In the genomic region with DNA sequence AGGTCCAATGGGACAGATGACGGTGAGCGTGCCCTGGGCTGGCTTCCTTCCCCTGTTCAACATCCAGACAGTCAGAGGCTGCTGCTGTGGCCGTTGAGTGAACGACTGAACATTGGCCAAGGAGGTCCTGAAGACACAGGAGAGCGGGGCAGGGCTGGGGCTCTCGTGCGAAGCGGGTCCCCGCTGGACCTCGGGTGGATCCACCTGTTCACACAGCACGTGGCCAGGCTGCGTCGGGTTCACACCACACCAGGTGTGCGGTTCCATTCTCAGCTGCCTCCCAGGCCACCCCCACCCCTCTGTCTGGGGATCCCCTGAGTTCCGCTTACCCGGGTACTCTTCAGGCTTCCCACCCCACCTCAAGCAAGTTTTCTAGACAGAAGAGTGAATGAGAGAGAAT, we compare ENCODE assay signal across 21 cellular contexts.
DNase-seq lines count a peak whose midpoint lies in the region; TF ChIP-seq lines count a peak whose summit lies in the region.
"Had no signal": no experiment of that assay in that cellular context is flagged by ENCODE, and none has a peak within 500 bp of the region (broad histone marks: within the 10 kb centered on the region; RNA-seq: fewer than 3 reads in every experiment).

No MANE protein-coding gene starts in this region.

- H3K36me3 Mint-ChIP-seq in glutamatergic neuron (ENCODE audit: unreplicated experiment) (peaks cover 6% of the 10 kb centered on the region), nephron progenitor cell (ENCODE audit: low read depth) (no peaks in the 10 kb centered on the region)
- H3K36me3 Mint-ChIP-seq: CD8-positive, alpha-beta T cell had no signal

- no peak for DNase-seq in WERI-Rb-1
- no peak for DNase-seq in glutamatergic neuron
- DNase-seq in nephron progenitor cell: no peak
- peak; percentile 51 for DNase-seq in osteoblast (ENCODE audit: insufficient read length, low spot score, missing footprints)
- DNase-seq in iPS-NIHi11 (ENCODE audit: low spot score): no peak
- DNase-seq in central memory CD4-positive, alpha-beta T cell: no peak
- no peak for DNase-seq in hypothalamus (lab: John Stamatoyannopoulos, UW)
- DNase-seq: AML-193; Caco-2; Calu3; CD4-positive, alpha-beta T cell; CD8-positive, alpha-beta T cell; DND-41; EL; GDM1 had no signal

- H3K9me3 Mint-ChIP-seq in glutamatergic neuron (ENCODE audit: unreplicated experiment): peaks cover 15% of the 10 kb centered on the region
- H3K9me3 Mint-ChIP-seq in nephron progenitor cell: no peaks in the 10 kb centered on the region
- H3K9me3 Mint-ChIP-seq: CD4-positive, alpha-beta T cell; CD8-positive, alpha-beta T cell had no signal

- H3K36me3 ChIP-seq in WERI-Rb-1 (peaks cover 48% of the 10 kb centered on the region), osteoblast (ENCODE audit: insufficient read depth, low read length) (no peaks in the 10 kb centered on the region)
- H3K36me3 ChIP-seq: BLaER1 treated with 17β-estradiol and CSF1 and Interleukin-3, amounts not matched to agents 10 nM and 100 nM had no signal

- H3K4me2 ChIP-seq in osteoblast (ENCODE audit: insufficient read depth, low read length): no peak overlapping the region
- H3K4me2 ChIP-seq: A549; BLaER1 treated with 17β-estradiol and CSF1 and Interleukin-3, amounts not matched to agents 10 nM and 100 nM had no signal

- no peaks in the 10 kb centered on the region for H4K20me1 ChIP-seq in osteoblast (ENCODE audit: insufficient read depth, low read length)

- H3K4me3 ChIP-seq in WERI-Rb-1 (ENCODE audit: low read depth, low read length) (no peak overlapping the region), osteoblast (ENCODE audit: insufficient read depth, low read length) (no peak overlapping the region)
- H3K4me3 ChIP-seq: A549; BLaER1 treated with 17β-estradiol and CSF1 and Interleukin-3, amounts not matched to agents 10 nM and 100 nM; GM12878 had no signal

- H3K27me3 Mint-ChIP-seq in glutamatergic neuron (ENCODE audit: unreplicated experiment) (peaks cover 10% of the 10 kb centered on the region), nephron progenitor cell (ENCODE audit: low read depth, poor library complexity) (peaks cover 3% of the 10 kb centered on the region)

- H3K27me3 ChIP-seq in WERI-Rb-1 (ENCODE audit: insufficient read depth, low read depth, severe bottlenecking) (no peaks in the 10 kb centered on the region), osteoblast (ENCODE audit: insufficient read depth, low read length) (peaks cover 17% of the 10 kb centered on the region)

- H3K27ac Mint-ChIP-seq in glutamatergic neuron (ENCODE audit: unreplicated experiment) (peak overlapping the region; percentile 95), nephron progenitor cell (peak overlapping the region; percentile 72)
- H3K27ac Mint-ChIP-seq: B cell; CD4-positive, alpha-beta T cell; CD8-positive, alpha-beta T cell had no signal

- peaks cover 26% of the 10 kb centered on the region for H3K4me1 ChIP-seq in osteoblast (ENCODE audit: insufficient read depth, low read length)
- H3K4me1 ChIP-seq: A549, Caco-2 had no signal

- H3K79me2 ChIP-seq in osteoblast (ENCODE audit: insufficient read depth, low read length): no peaks in the 10 kb centered on the region

- H3K27ac ChIP-seq in WERI-Rb-1 (peak overlapping the region; percentile 81), osteoblast (ENCODE audit: low read depth, low read length) (no peak overlapping the region)
- H3K27ac ChIP-seq: 22Rv1; A549; BLaER1 treated with 17β-estradiol and CSF1 and Interleukin-3, amounts not matched to agents 10 nM and 100 nM; C4-2B had no signal

- no peak overlapping the region for H2AFZ ChIP-seq in osteoblast (ENCODE audit: low read length)

- H3K4me3 Mint-ChIP-seq in glutamatergic neuron (ENCODE audit: unreplicated experiment): no peak overlapping the region
- H3K4me3 Mint-ChIP-seq in nephron progenitor cell: no peak overlapping the region
- H3K4me3 Mint-ChIP-seq: B cell; CD4-positive, alpha-beta T cell; CD8-positive, alpha-beta T cell had no signal

- TF ChIP-seq CTCF in WERI-Rb-1 (IDR thresholded peaks at IDR 0.05; ENCODE audit: low read depth, low read length): no peak
- TF ChIP-seq CTCF in glutamatergic neuron (IDR thresholded peaks at IDR 0.05; ENCODE audit: partially characterized antibody, unreplicated experiment): no peak
- no peak for TF ChIP-seq CTCF in nephron progenitor cell (IDR thresholded peaks at IDR 0.05)
- TF ChIP-seq CTCF in osteoblast (IDR thresholded peaks at IDR 0.05; ENCODE audit: extremely low read depth, low read depth, low read length): no peak

- H3K4me1 Mint-ChIP-seq in glutamatergic neuron (ENCODE audit: low read depth, unreplicated experiment) (peaks cover 32% of the 10 kb centered on the region), nephron progenitor cell (peaks cover 55% of the 10 kb centered on the region)
- H3K4me1 Mint-ChIP-seq: B cell had no signal

- H3K9me3 ChIP-seq in WERI-Rb-1 (ENCODE audit: severe bottlenecking) (no peaks in the 10 kb centered on the region), osteoblast (ENCODE audit: low read depth, low read length) (no peaks in the 10 kb centered on the region)
- H3K9me3 ChIP-seq: A549; BLaER1 treated with 17β-estradiol and CSF1 and Interleukin-3, amounts not matched to agents 10 nM and 100 nM; Caco-2 had no signal
